In the genomic region with DNA sequence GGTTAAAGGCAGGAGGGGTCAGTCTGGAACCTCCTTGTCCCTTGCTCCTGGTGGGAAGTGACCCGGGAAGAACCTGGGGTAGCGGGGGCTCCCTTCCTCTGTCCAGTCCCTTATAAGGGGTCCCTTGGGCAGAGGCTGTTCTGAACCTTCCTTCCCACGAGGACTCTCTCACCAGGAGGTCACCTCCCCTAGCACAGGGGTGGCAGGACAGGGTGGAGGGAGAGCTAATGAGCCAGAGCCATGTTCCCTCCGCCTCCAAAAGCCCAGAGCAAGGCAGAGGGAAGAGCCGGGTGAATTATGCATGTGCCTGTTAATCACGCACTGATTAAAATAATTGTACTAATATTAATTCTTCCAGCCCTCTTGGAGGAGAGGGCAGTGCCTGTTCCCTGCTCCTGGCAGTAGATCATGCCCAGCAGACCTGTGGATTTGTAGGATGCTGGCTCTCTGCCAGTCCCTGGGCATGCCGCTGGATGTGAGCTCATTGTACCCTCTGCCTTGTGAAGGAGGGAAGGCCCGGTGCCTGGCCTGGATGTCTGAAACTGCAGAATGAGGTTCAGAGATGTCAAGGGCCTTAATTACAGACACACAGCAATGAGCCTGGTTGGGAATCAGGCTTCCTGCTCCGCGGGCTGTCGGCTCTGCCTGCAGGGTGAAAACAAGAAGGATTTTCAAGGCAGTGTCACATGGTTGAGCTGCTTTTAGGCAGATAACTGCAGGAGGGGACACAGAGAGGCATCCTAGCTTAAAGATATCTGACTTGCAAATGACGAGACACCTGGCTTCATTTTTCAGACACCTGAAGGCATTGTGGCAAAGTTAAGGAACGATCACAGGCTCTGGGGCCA, we compare ENCODE assay signal across 19 cellular contexts.
DNase-seq lines count a peak whose midpoint lies in the region; ATAC-seq, FAIRE-seq and TF ChIP-seq lines count a peak whose summit lies in the region.
"Had no signal": no experiment of that assay in that cellular context is flagged by ENCODE, and none has a peak within 500 bp of the region (broad histone marks: within the 10 kb centered on the region; RNA-seq: fewer than 3 reads in every experiment).

No MANE protein-coding gene starts in this region.

- H3K4me3 ChIP-seq in SK-N-SH (ENCODE audit: low read depth in 2 of 2, low read length in 1 of 2): no peak overlapping the region
- H3K4me3 ChIP-seq in H1 (ENCODE audit: extremely low read depth in 1 of 4, insufficient read depth in 2 of 4, low read depth in 3 of 4, low read length in 4 of 4): no peak overlapping the region
- H3K4me3 ChIP-seq in testis: no peak overlapping the region

- H3K56ac ChIP-seq in H1 (replicated peaks; ENCODE audit: insufficient read length, low read depth, low read length): no peak overlapping the region

- H2AFZ ChIP-seq in SK-N-SH (ENCODE audit: low read depth) (no peak overlapping the region), H1 (ENCODE audit: low read length) (no peak overlapping the region)

- no peak for TF ChIP-seq CTCF in SK-N-SH (IDR thresholded peaks at IDR 0.05)
- no peak for TF ChIP-seq CTCF in H1 (IDR thresholded peaks at IDR 0.05; ENCODE audit: control extremely low read depth in 1 of 3, insufficient read depth in 1 of 3, low read depth in 1 of 3, low read length in 3 of 3)
- TF ChIP-seq CTCF in testis (IDR thresholded peaks at IDR 0.05): no peak
- TF ChIP-seq CTCF in D721Med (IDR thresholded peaks at IDR 0.05; ENCODE audit: insufficient read depth, missing control alignments): no peak

- H4K5ac ChIP-seq in H1 (ENCODE audit: insufficient read length, low read depth, low read length): no peak overlapping the region

- no peak overlapping the region for H3K4me2 ChIP-seq in SK-N-SH
- H3K4me2 ChIP-seq in H1 (ENCODE audit: insufficient read depth in 1 of 2, low read depth in 2 of 2, low read length in 2 of 2): peak overlapping the region; percentile 16 to 44

- H4K20me1 ChIP-seq in SK-N-SH (ENCODE audit: insufficient read depth) (no peaks in the 10 kb centered on the region), H1 (replicated peaks in 1 of 2; ENCODE audit: control insufficient read depth in 1 of 2, insufficient read depth in 2 of 2, low read length in 2 of 2) (no peaks in the 10 kb centered on the region)

- peak overlapping the region; percentile 70 for H4K91ac ChIP-seq in H1 (replicated peaks; ENCODE audit: insufficient read length, low read length)

- H2BK120ac ChIP-seq in H1 (replicated peaks; ENCODE audit: low read depth, low read length): peak overlapping the region; percentile 24

- H3K27ac Mint-ChIP-seq in activated naive CD4-positive, alpha-beta T cell treated with anti-CD3 and anti-CD28 coated beads, Interleukin-2, amount 50 U/mL, for 72 hours: no peak overlapping the region
- H3K27ac Mint-ChIP-seq: activated CD4-positive, alpha-beta T cell treated with anti-CD3 and anti-CD28 coated beads, Interleukin-2, amount 10 ng/mL, durations not matched to agents 24 days and 14 days; activated naive CD4-positive, alpha-beta T cell treated with anti-CD3 and anti-CD28 coated beads, Interleukin-2, amount 10 ng/mL, durations not matched to agents 7 days and 5 days had no signal

- no peaks in the 10 kb centered on the region for H3K9me3 ChIP-seq in SK-N-SH
- H3K9me3 ChIP-seq in H1 (ENCODE audit: insufficient read depth in 2 of 2, low read depth in 1 of 2, low read length in 1 of 2): no peaks in the 10 kb centered on the region
- H3K9me3 ChIP-seq in testis: no peaks in the 10 kb centered on the region

- H3F3A ChIP-seq in SK-N-SH (replicated peaks; ENCODE audit: insufficient read depth): no peaks in the 10 kb centered on the region

- intact Hi-C loops in testis (cut with DNase I; ENCODE audit: low total_unique reads): no loop called here

- no peak overlapping the region for H3K23ac ChIP-seq in H1 (ENCODE audit: insufficient read length)

- no peaks in the 10 kb centered on the region for H3K9me3 Mint-ChIP-seq in activated naive CD4-positive, alpha-beta T cell treated with anti-CD3 and anti-CD28 coated beads, Interleukin-2, amount 50 U/mL, for 72 hours
- H3K9me3 Mint-ChIP-seq: activated CD4-positive, alpha-beta T cell treated with anti-CD3 and anti-CD28 coated beads, Interleukin-2, amount 10 ng/mL, durations not matched to agents 24 days and 14 days; activated naive CD4-positive, alpha-beta T cell treated with anti-CD3 and anti-CD28 coated beads, Interleukin-2, amount 10 ng/mL, durations not matched to agents 7 days and 5 days; neural crest cell had no signal

- H2BK15ac ChIP-seq in H1 (ENCODE audit: low read length): peak overlapping the region; percentile 37; the same call in 1 of the 2 replicates

- peak; percentile 64 for DNase-seq in SK-N-SH
- DNase-seq in NCI-H1694 (lab: John Stamatoyannopoulos, UW): peak; percentile 52
- no peak for DNase-seq in H1 (ENCODE audit: low read depth in 1 of 2, low spot score in 2 of 2)
- DNase-seq in testis: peak; percentile 57
- no peak for DNase-seq in D721Med (ENCODE audit: insufficient read length, low spot score)
- DNase-seq in activated naive CD4-positive, alpha-beta T cell treated with anti-CD3 and anti-CD28 coated beads, Interleukin-2, amount 50 U/mL, for 72 hours (ENCODE audit: low spot score in 2 of 2): no peak
- DNase-seq: activated CD4-positive, alpha-beta T cell treated with anti-CD3 and anti-CD28 coated beads, Interleukin-2, amount 10 ng/mL, durations not matched to agents 24 days and 14 days; activated naive CD4-positive, alpha-beta T cell treated with anti-CD3 and anti-CD28 coated beads, Interleukin-2, amount 10 ng/mL, durations not matched to agents 7 days and 5 days; erythroblast; GF-D8; GOT3; mesenchymal stem cell; NCI-H226; OCI-M1; T1000 had no signal

- H3K9ac ChIP-seq in SK-N-SH (no peak overlapping the region), H1 (replicated peaks in 1 of 4; ENCODE audit: extremely low read depth in 1 of 4, low read depth in 3 of 4, low read length in 3 of 4) (no peak overlapping the region; a peak in 1 of 7 replicates)

- 0 out of 2 replicates have a peak overlapping the region, but pooled peaks have one; percentile 15 for H2BK5ac ChIP-seq in H1 (ENCODE audit: low read depth, low read length)

- H3K4me1 ChIP-seq in SK-N-SH (ENCODE audit: control insufficient read depth in 1 of 2, insufficient read depth in 2 of 2, low read depth in 1 of 2, low read length in 1 of 2): peaks cover 0 to 23% of the 10 kb centered on the region in 2 experiments; a peak in 1 of 4 replicates
- peaks cover 13 to 28% (median 15%) of the 10 kb centered on the region in 4 experiments for H3K4me1 ChIP-seq in H1 (replicated peaks in 1 of 4; ENCODE audit: control insufficient read depth in 3 of 4, insufficient read depth in 4 of 4, low read length in 3 of 4)
- H3K4me1 ChIP-seq in testis: peaks cover 8% of the 10 kb centered on the region

- peak overlapping the region; percentile 85; the same call in 1 of the 2 replicates for H2BK12ac ChIP-seq in H1 (ENCODE audit: low read depth, low read length)

- FAIRE-seq in H1 (lab: Jason Lieb, UNC): peak; percentile 94
- FAIRE-seq in D721Med (lab: Jason Lieb, UNC): no peak
- FAIRE-seq: GM12892 had no signal

- no peaks in the 10 kb centered on the region for H3K79me2 ChIP-seq in SK-N-SH (ENCODE audit: insufficient read depth)
- no peaks in the 10 kb centered on the region for H3K79me2 ChIP-seq in H1 (ENCODE audit: control insufficient read depth in 1 of 2, insufficient read depth in 2 of 2, low read length in 2 of 2)

- ATAC-seq in SK-N-SH treated with all-trans-retinoic acid at 6 μM for 48 hours (no peak), HG02763 (IDR thresholded peaks at IDR 0.05; ENCODE audit: unreplicated experiment) (no peak)
- ATAC-seq in activated naive CD4-positive, alpha-beta T cell treated with anti-CD3 and anti-CD28 coated beads, Interleukin-2, amount 50 U/mL, for 72 hours: no peak

- CTCF ChIA-PET in SK-N-SH (lab: Yijun Ruan, JAX) (interaction anchor here (0.9 to 1.9 kb wide), 5 partner anchors 9 to 66 kb away, joined by 3 to 8 read pairs (median 3); no protein-coding TSS in a partner anchor), H1 (lab: Charles Lee; ENCODE audit: partially characterized antibody) (interaction anchor here (0.6 to 2.3 kb wide), 7 partner anchors 10 to 987 kb away, joined by 3 to 5 read pairs (median 3); no protein-coding TSS in a partner anchor)

- H3K9me2 ChIP-seq in SK-N-SH: no peaks in the 10 kb centered on the region

- no peak for TF ChIP-seq EP300 in SK-N-SH (IDR thresholded peaks at IDR 0.05; ENCODE audit: borderline replicate concordance in 1 of 2, low read depth in 1 of 2, low read length in 1 of 2)
- TF ChIP-seq EP300 in H1 (IDR thresholded peaks at IDR 0.05; ENCODE audit: borderline replicate concordance in 1 of 2, low read depth in 2 of 2, low read length in 2 of 2): no peak

- peak overlapping the region; percentile 57; the same call in 1 of the 2 replicates for H2BK20ac ChIP-seq in H1 (ENCODE audit: low read length)

- H3K36me3 Mint-ChIP-seq in activated naive CD4-positive, alpha-beta T cell treated with anti-CD3 and anti-CD28 coated beads, Interleukin-2, amount 50 U/mL, for 72 hours: no peaks in the 10 kb centered on the region
- H3K36me3 Mint-ChIP-seq: activated naive CD4-positive, alpha-beta T cell treated with anti-CD3 and anti-CD28 coated beads, Interleukin-2, amount 10 ng/mL, durations not matched to agents 7 days and 5 days had no signal

- peak; percentile 6; the same call in 1 of the 2 replicates for TF ChIP-seq RAD21 in SK-N-SH (IDR thresholded peaks at IDR 0.05; ENCODE audit: low read length)
- no peak for TF ChIP-seq RAD21 in H1 (IDR thresholded peaks at IDR 0.05 in 1 of 2, conservative IDR thresholded peaks at IDR 0.05 in 1 of 2; ENCODE audit: low read depth in 2 of 2, low read length in 2 of 2)

- WGBS in SK-N-SH (ENCODE audit: low lambda C conversion rate): 31% methylated on average over 9 of the region's 13 CpGs
- 51% methylated on average over 13 of the region's 13 CpGs; no CpG with 5 or more reads in 1 of the 2 experiments for WGBS in H1 (ENCODE audit: extremely low coverage in 1 of 2, insufficient coverage in 1 of 2, insufficient read length in 1 of 2, insufficient replicate concordance in 2 of 2, low coverage in 1 of 2, low lambda C conversion rate in 2 of 2, missing lambda C conversion rate in 1 of 2), 2 experiments
- 43 to 56% methylated on average over 11 to 13 of the region's 13 CpGs for WGBS in testis, 2 donors

- no peak overlapping the region for H3K27ac ChIP-seq in SK-N-SH (ENCODE audit: low read depth in 2 of 2, low read length in 1 of 2)
- no peak overlapping the region for H3K27ac ChIP-seq in H1 (ENCODE audit: low read depth, low read length)
- H3K27ac ChIP-seq in testis: no peak overlapping the region

- no peak overlapping the region; the same call in 1 of the 2 replicates for H4K8ac ChIP-seq in H1 (ENCODE audit: extremely low read depth, insufficient read depth, low read length)

- no peaks in the 10 kb centered on the region for H3K27me3 ChIP-seq in SK-N-SH (ENCODE audit: insufficient read depth)
- no peaks in the 10 kb centered on the region for H3K27me3 ChIP-seq in H1 (replicated peaks in 1 of 4; ENCODE audit: control insufficient read depth in 3 of 4, extremely low read depth in 1 of 4, insufficient read depth in 3 of 4, low read length in 3 of 4)
- H3K27me3 ChIP-seq in testis: no peaks in the 10 kb centered on the region

- H3K36me3 ChIP-seq in SK-N-SH (replicated peaks in 1 of 2; ENCODE audit: control insufficient read depth in 1 of 2, insufficient read depth in 2 of 2, low read length in 1 of 2) (no peaks in the 10 kb centered on the region), H1 (ENCODE audit: control insufficient read depth in 2 of 4, insufficient read depth in 4 of 4, low read length in 3 of 4) (no peaks in the 10 kb centered on the region), testis (ENCODE audit: low read depth, missing control alignments) (no peaks in the 10 kb centered on the region)

- H2AK5ac ChIP-seq in H1 (ENCODE audit: low read depth, low read length): peak overlapping the region; percentile 57; the same call in 1 of the 2 replicates

- POLR2A ChIA-PET in SK-N-SH (lab: Yijun Ruan, JAX) (interaction anchor here (1.1 kb wide), 1 partner anchor 36 kb away, joined by 3 read pairs; no protein-coding TSS in a partner anchor), H1 (lab: Charles Lee; ENCODE audit: partially characterized antibody) (interaction anchor here (0.6 to 1.2 kb wide), 3 partner anchors 66 to 367 kb away, joined by 3 read pairs; no protein-coding TSS in a partner anchor)

- peak overlapping the region; percentile 12 for H3K4ac ChIP-seq in H1 (replicated peaks; ENCODE audit: insufficient read length, low read depth, low read length)

- no peaks in the 10 kb centered on the region for H3K79me1 ChIP-seq in H1 (ENCODE audit: low read depth, low read length)

- H3K23me2 ChIP-seq in H1 (ENCODE audit: low read depth, low read length): no peaks in the 10 kb centered on the region; the same call in 1 of the 2 replicates

- TF ChIP-seq POLR2A in H1 (IDR thresholded peaks at IDR 0.05; ENCODE audit: control extremely low read depth in 1 of 2, low read depth in 2 of 2, low read length in 2 of 2) (no peak), testis (IDR thresholded peaks at IDR 0.05) (no peak)

- peak overlapping the region; percentile 18 for H3K14ac ChIP-seq in H1 (ENCODE audit: insufficient read length)

- peak overlapping the region; percentile 65; the same call in 1 of the 2 replicates for H3K18ac ChIP-seq in H1 (ENCODE audit: extremely low read depth, low read length)

Comparison
In these comparisons a context has a peak if more than half of its experiments do, and no peak if none do; other contexts are left out.
1. DNase-seq: peak in SK-N-SH (single experiment), NCI-H1694 (single experiment) and testis (single experiment); none in H1 (0 of 2), D721Med (single experiment) and activated naive CD4-positive, alpha-beta T cell treated with anti-CD3 and anti-CD28 coated beads, Interleukin-2, amount 50 U/mL, for 72 hours (0 of 2).